In the genomic region with DNA sequence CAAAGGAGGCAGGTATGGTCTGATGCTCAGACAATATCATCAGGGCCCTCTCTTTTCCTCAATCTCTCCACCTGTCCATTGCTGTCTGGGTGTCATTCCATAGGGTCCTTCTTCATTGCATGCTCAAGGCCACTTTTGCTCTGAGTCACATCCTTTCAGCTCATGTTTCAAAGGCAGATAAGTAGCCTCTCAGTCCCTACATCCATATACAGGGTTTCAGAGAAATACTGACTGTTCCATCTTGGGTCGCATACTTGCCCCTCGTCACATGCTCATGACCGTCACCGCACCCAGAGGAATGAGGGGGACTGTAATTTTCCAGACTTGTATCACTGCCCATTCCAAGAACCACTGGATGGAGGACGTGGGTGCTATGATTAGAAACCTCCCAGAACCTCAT, we compare ENCODE assay signal across 22 cellular contexts.
"Had no signal": no experiment of that assay in that cellular context is flagged by ENCODE, and none has a peak within 500 bp of the region (broad histone marks: within the 10 kb centered on the region; RNA-seq: fewer than 3 reads in every experiment).

No MANE protein-coding gene starts in this region.

- H3K27me3 ChIP-seq: cardiac muscle cell, esophagus squamous epithelium, gastrocnemius medialis, neutrophil, ovary, right atrium auricular region, tibial artery had no signal

- H3K4me1 ChIP-seq: gastrocnemius medialis, heart left ventricle, psoas muscle, right atrium auricular region, tibial artery had no signal

- H3K36me3 ChIP-seq: cardiac muscle cell, esophagus squamous epithelium, gastrocnemius medialis, heart left ventricle, neutrophil, ovary, right atrium auricular region, tibial artery had no signal

- DNase-seq: activated CD4-positive, alpha-beta memory T cell treated with anti-CD3 and anti-CD28 coated beads for 36 hours; activated CD4-positive, alpha-beta T cell treated with anti-CD3 and anti-CD28 coated beads for 4 hours; activated CD4-positive, CD25-positive, alpha-beta regulatory T cell; activated effector memory CD4-positive, alpha-beta T cell treated with Interleukin-2 at 50 U/mL for 16 hours; activated naive CD4-positive, alpha-beta T cell treated with anti-CD3 and anti-CD28 coated beads for 36 hours; activated T-cell treated with anti-CD3 and anti-CD28 coated beads, Interleukin-2, amount 50 U/mL, for 72 hours; amygdala; cortex of kidney; endodermal cell; esophagus squamous epithelium; gastrocnemius medialis; heart left ventricle; left cardiac atrium; ovary; psoas muscle; stimulated activated CD4-positive, alpha-beta T cell treated with anti-CD3 and anti-CD28 coated beads, Interleukin-1b, Interleukin-23, amount 100 ng/mL, for 48 hours; T-helper 9 cell; tibial artery had no signal

- FAIRE-seq: islet of Langerhans had no signal

- H3K4me3 ChIP-seq: cardiac muscle cell, esophagus squamous epithelium, gastrocnemius medialis, heart left ventricle, ovary, psoas muscle, right atrium auricular region, tibial artery had no signal

- ATAC-seq: activated T-cell treated with anti-CD3 and anti-CD28 coated beads, Interleukin-2, amount 50 U/mL, for 72 hours; gastrocnemius medialis; heart left ventricle; left cardiac atrium; psoas muscle had no signal

- H3K9me3 ChIP-seq: esophagus squamous epithelium, gastrocnemius medialis, heart left ventricle, neutrophil, ovary, psoas muscle, right atrium auricular region, tibial artery had no signal

- H3K27ac ChIP-seq: cardiac muscle cell, esophagus squamous epithelium, gastrocnemius medialis, heart left ventricle, neutrophil, ovary, psoas muscle, right atrium auricular region, tibial artery had no signal
